1 cellular context compared by ENCODE assay signal in genomic region chr10:101223274-101224059, GRCh38.
A peak's percentile ranks its signal among the peaks of the same experiment; 100 is the strongest.
TF ChIP-seq lines count a peak whose summit lies in the region.

No MANE protein-coding gene starts in this region.

TF ChIP-seq in HepG2, 621 proteins besides CTCF, POLR2A, EP300 and RAD21:
- TF ChIP-seq BHLHE40 (IDR thresholded peaks at IDR 0.05; ENCODE audit: low read length) (no peak), ZBTB1 (CRISPR knock-in tag; IDR thresholded peaks at IDR 0.05; ENCODE audit: borderline replicate concordance) (no peak), ZNF12 (CRISPR knock-in tag; IDR thresholded peaks at IDR 0.05) (no peak), MTF2 (CRISPR knock-in tag; IDR thresholded peaks at IDR 0.05; ENCODE audit: borderline replicate concordance) (peak; percentile 80; the same call in 1 of the 2 replicates), ZNF7 (CRISPR knock-in tag; IDR thresholded peaks at IDR 0.05) (no peak), ZFX (CRISPR knock-in tag; IDR thresholded peaks at IDR 0.05; ENCODE audit: low read depth) (no peak), PHB2 (IDR thresholded peaks at IDR 0.05; ENCODE audit: partially characterized antibody) (no peak)
